In the genomic region with DNA sequence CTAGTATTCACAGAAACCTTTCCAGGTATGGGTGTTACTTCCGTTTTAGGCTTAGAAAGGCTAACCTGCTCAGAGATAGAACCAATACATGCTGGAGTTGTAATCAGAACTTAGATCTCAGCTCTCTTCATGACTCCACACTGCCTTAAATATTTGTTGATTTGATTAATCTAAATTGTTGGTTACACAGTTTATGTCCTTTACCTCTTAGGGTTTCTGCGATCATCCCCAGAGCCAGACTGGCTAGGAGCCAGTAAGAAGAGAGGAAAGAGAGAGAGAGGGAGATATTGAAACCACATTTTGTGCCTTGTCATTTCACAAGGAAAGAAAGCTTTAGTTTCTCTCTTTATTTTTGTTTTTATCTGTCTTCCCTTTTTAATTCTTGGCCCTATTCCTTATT, we compare ENCODE assay signal across 1 cellular context.
TF ChIP-seq lines count a peak whose summit lies in the region.

No MANE protein-coding gene starts in this region.

TF ChIP-seq in HepG2, 621 proteins besides CTCF, POLR2A, EP300 and RAD21:
- TF ChIP-seq HOXD1 (CRISPR knock-in tag; IDR thresholded peaks at IDR 0.05) (no peak), ZNF878 (CRISPR knock-in tag; IDR thresholded peaks at IDR 0.05) (no peak), NFE2 (CRISPR knock-in tag; IDR thresholded peaks at IDR 0.05) (no peak)
- TF ChIP-seq, protein P1, sequence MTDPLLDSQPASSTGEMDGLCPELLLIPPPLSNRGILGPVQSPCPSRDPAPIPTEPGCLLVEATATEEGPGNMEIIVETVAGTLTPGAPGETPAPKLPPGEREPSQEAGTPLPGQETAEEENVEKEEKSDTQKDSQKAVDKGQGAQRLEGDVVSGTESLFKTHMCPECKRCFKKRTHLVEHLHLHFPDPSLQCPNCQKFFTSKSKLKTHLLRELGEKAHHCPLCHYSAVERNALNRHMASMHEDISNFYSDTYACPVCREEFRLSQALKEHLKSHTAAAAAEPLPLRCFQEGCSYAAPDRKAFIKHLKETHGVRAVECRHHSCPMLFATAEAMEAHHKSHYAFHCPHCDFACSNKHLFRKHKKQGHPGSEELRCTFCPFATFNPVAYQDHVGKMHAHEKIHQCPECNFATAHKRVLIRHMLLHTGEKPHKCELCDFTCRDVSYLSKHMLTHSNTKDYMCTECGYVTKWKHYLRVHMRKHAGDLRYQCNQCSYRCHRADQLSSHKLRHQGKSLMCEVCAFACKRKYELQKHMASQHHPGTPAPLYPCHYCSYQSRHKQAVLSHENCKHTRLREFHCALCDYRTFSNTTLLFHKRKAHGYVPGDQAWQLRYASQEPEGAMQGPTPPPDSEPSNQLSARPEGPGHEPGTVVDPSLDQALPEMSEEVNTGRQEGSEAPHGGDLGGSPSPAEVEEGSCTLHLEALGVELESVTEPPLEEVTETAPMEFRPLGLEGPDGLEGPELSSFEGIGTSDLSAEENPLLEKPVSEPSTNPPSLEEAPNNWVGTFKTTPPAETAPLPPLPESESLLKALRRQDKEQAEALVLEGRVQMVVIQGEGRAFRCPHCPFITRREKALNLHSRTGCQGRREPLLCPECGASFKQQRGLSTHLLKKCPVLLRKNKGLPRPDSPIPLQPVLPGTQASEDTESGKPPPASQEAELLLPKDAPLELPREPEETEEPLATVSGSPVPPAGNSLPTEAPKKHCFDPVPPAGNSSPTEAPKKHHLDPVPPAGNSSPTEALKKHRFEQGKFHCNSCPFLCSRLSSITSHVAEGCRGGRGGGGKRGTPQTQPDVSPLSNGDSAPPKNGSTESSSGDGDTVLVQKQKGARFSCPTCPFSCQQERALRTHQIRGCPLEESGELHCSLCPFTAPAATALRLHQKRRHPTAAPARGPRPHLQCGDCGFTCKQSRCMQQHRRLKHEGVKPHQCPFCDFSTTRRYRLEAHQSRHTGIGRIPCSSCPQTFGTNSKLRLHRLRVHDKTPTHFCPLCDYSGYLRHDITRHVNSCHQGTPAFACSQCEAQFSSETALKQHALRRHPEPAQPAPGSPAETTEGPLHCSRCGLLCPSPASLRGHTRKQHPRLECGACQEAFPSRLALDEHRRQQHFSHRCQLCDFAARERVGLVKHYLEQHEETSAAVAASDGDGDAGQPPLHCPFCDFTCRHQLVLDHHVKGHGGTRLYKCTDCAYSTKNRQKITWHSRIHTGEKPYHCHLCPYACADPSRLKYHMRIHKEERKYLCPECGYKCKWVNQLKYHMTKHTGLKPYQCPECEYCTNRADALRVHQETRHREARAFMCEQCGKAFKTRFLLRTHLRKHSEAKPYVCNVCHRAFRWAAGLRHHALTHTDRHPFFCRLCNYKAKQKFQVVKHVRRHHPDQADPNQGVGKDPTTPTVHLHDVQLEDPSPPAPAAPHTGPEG (CRISPR knock-in tag; IDR thresholded peaks at IDR 0.05) = no peak
